In the genomic region with DNA sequence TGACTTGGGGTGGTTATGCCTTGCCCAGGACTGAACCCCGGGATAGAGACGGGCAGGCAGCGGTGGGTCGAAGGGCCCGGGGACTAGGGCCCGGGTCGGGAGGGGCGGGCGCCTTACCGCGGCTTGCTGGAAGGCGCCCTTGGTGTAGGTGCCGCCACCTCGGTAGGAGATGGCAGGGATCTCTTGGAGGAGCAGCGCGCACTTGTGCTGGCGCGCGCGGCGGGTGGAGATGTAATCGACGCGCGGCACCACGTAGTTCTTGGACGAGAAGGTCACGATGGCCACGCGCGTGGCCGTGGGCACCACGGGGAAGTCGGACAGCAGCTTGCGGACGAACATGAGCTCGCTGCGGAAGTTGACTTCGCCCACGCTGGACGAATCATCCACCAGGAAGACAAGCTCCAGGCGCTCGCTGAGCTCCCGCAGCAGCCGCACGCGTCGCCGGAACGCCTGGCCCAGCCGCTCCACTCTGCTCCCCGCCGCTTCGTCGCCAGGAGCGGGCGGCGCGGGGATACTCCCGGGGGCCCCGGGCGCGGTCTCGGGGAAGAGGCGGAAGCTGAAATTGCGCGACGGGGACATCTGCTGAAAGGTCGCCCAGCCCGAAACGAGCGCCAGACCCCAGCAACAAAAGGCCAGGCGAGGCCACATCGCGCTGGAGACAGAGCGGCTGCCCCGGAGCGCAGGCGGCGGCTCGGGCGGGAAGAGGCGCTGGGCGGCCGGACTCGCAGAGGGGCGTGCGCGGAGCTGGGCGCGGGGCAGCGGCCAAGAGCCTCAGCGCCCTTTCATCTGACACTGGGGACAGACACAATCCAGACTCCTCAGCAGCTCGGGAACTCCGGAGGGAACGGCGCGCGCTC, we compare ENCODE assay signal across 8 cellular contexts. TPM values are rescaled to one million over a fixed set of nuclear protein-coding genes. Genes with fewer than 3 reads are reported as not detected.
DNase-seq lines count a peak whose midpoint lies in the region; ATAC-seq and TF ChIP-seq lines count a peak whose summit lies in the region.

A gene (minus strand): TSS at position 846 of the 857 bp plus-strand sequence. CDS start 198 bp downstream, at position 648.

- peak within 1 kb of the TSS; percentile 59 to 81 (median 60) for H3K4me3 ChIP-seq in breast epithelium
- H3K4me3 ChIP-seq in iPS-18a (ENCODE audit: low read length): peak within 1 kb of the TSS; percentile 72
- peak within 1 kb of the TSS; percentile 21 to 57 (median 53) for H3K4me3 ChIP-seq in sigmoid colon

- no peak within 1 kb of the TSS for H3K27ac Mint-ChIP-seq in stimulated activated naive CD8-positive, alpha-beta T cell treated with anti-CD3 and anti-CD28 coated beads, Interleukin-15, amount 100 ng/mL, for 72 hours

- H3K27me3 ChIP-seq in breast epithelium (peaks cover 0 to 16% of the 10 kb centered on the region in 2 donors), iPS-18a (ENCODE audit: control insufficient read depth, insufficient read depth, low read length) (peaks cover 54% of the 10 kb centered on the region), sigmoid colon (peaks cover 0 to 17% (median 0%) of the 10 kb centered on the region in 3 donors)

- H3K27ac ChIP-seq in breast epithelium (peak within 1 kb of the TSS; percentile 72 to 80), iPS-18a (ENCODE audit: low read length) (no peak within 1 kb of the TSS), sigmoid colon (peak within 1 kb of the TSS; percentile 61 to 78 (median 76))

- no peak for ATAC-seq in stimulated activated naive CD8-positive, alpha-beta T cell treated with anti-CD3 and anti-CD28 coated beads, Interleukin-15, Interleukin-2, amounts not matched to agents 100 U/mL and 50 U/mL, for 24 hours
- no peak for ATAC-seq in stimulated activated naive CD8-positive, alpha-beta T cell treated with anti-CD3 and anti-CD28 coated beads, Interleukin-15, amount 100 ng/mL, for 72 hours
- ATAC-seq in GM21786 (IDR thresholded peaks at IDR 0.05; ENCODE audit: unreplicated experiment): no peak
- no peak for ATAC-seq in GM21515 (IDR thresholded peaks at IDR 0.05; ENCODE audit: unreplicated experiment)

- 2% methylated on average over 99 of the region's 99 CpGs for WGBS in sigmoid colon, 2 donors

- H3K4me1 ChIP-seq in breast epithelium (no peaks in the 10 kb centered on the region), iPS-18a (ENCODE audit: control insufficient read depth, low read depth, low read length) (peaks cover 25% of the 10 kb centered on the region), sigmoid colon (peaks cover 0 to 21% (median 15%) of the 10 kb centered on the region in 4 donors)

- TF ChIP-seq CTCF in breast epithelium (IDR thresholded peaks at IDR 0.05): no peak
- TF ChIP-seq CTCF in sigmoid colon (IDR thresholded peaks at IDR 0.05): no peak

- H3K9ac ChIP-seq in iPS-18a (ENCODE audit: low read length): no peak within 1 kb of the TSS

- TF ChIP-seq POLR2A in breast epithelium (IDR thresholded peaks at IDR 0.05) (no peak), sigmoid colon (IDR thresholded peaks at IDR 0.05) (no peak)

- H3K4me3 Mint-ChIP-seq in stimulated activated naive CD8-positive, alpha-beta T cell treated with anti-CD3 and anti-CD28 coated beads, Interleukin-15, amount 100 ng/mL, for 72 hours: peak within 1 kb of the TSS in 1 of 2 donors; percentile 57

- no peak for TF ChIP-seq EP300 in sigmoid colon (IDR thresholded peaks at IDR 0.05)

- H3K9me3 Mint-ChIP-seq in stimulated activated naive CD8-positive, alpha-beta T cell treated with anti-CD3 and anti-CD28 coated beads, Interleukin-15, amount 100 ng/mL, for 72 hours: peaks cover 0 to 6% of the 10 kb centered on the region in 2 donors

- intact Hi-C loops in breast epithelium (cut with DNase I; ENCODE audit: low total_unique reads): no loop called here
- intact Hi-C loops in sigmoid colon (cut with DNase I): no loop called here

- H3K9me3 ChIP-seq in breast epithelium (no peaks in the 10 kb centered on the region), iPS-18a (ENCODE audit: control insufficient read depth, low read depth, low read length) (no peaks in the 10 kb centered on the region), sigmoid colon (no peaks in the 10 kb centered on the region)

- peaks cover 12% of the 10 kb centered on the region for H3K4me1 Mint-ChIP-seq in stimulated activated naive CD8-positive, alpha-beta T cell treated with anti-CD3 and anti-CD28 coated beads, Interleukin-15, amount 100 ng/mL, for 72 hours

- DNase-seq in stimulated activated naive CD8-positive, alpha-beta T cell treated with anti-CD3 and anti-CD28 coated beads, Interleukin-15, Interleukin-2, amounts not matched to agents 100 U/mL and 50 U/mL, for 24 hours: peak; percentile 5
- DNase-seq in stimulated activated naive CD8-positive, alpha-beta T cell treated with anti-CD3 and anti-CD28 coated beads, Interleukin-15, amount 100 ng/mL, for 72 hours: no peak
- no peak for DNase-seq in breast epithelium (ENCODE audit: low spot score in 2 of 2)
- peak; percentile 77 for DNase-seq in sigmoid colon
- no peak for DNase-seq in NAMALWA (ENCODE audit: low spot score)

- H3K36me3 ChIP-seq in breast epithelium: no peaks in the 10 kb centered on the region
- H3K36me3 ChIP-seq in iPS-18a (ENCODE audit: control insufficient read depth, low read depth, low read length): no peaks in the 10 kb centered on the region
- no peaks in the 10 kb centered on the region for H3K36me3 ChIP-seq in sigmoid colon

- peaks cover 27% of the 10 kb centered on the region for H3K27me3 Mint-ChIP-seq in stimulated activated naive CD8-positive, alpha-beta T cell treated with anti-CD3 and anti-CD28 coated beads, Interleukin-15, amount 100 ng/mL, for 72 hours

RNA-seq across cellular contexts. Expression of the gene that starts here (rescaled TPM):
- 100 to 1,000 TPM in 1 of 3 donors, 10 to 100 TPM in 2; 54.6 to 158 (median 99.0) TPM for total RNA-seq in breast epithelium
- total RNA-seq in sigmoid colon: 10 to 100 TPM; 24.3 to 77.5 (median 52.4) TPM
- polyA plus RNA-seq in sigmoid colon: 1 to 10 TPM in 2 of 3 donors, under 1 TPM in 1; 0.23 to 2.9 (median 2.4) TPM

Comparison
In these comparisons a context has a peak if more than half of its experiments do, and no peak if none do; other contexts are left out.
1. DNase-seq: peak in stimulated activated naive CD8-positive, alpha-beta T cell treated with anti-CD3 and anti-CD28 coated beads, Interleukin-15, Interleukin-2, amounts not matched to agents 100 U/mL and 50 U/mL, for 24 hours (single experiment) and sigmoid colon (single experiment); none in stimulated activated naive CD8-positive, alpha-beta T cell treated with anti-CD3 and anti-CD28 coated beads, Interleukin-15, amount 100 ng/mL, for 72 hours (0 of 2), breast epithelium (0 of 2) and NAMALWA (single experiment).
2. Peak in every context shown above with its lines, with median percentiles within 50 percentile points of each other: H3K4me3 ChIP-seq.